Comparison of ENCODE assay signal across 8 cellular contexts in the genomic region with DNA sequence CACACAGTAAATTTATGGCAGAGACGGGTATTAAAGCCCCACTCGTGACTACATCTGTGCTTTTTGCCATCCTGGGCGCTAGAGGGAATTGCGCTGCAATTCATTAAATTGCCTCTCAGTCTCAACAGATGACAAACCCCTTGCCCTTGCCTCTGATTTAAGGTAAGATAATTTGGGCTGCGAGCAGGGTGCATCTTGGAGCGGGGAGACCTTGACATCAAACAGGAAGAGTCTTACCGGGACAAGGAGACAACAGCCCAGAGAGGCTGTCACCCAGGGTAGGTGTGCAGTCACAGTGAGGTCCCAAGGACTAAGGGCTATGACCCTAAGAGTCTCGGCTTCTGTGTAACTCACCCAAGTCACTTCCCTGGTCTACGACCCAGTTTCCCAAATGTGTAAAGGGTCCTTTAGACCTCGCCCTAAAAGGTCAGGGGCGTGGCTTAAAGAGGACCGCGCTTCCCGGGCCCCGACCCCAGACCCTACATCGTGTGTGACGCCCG. TPM values are rescaled to one million over a fixed set of nuclear protein-coding genes. Genes with fewer than 3 reads are reported as not detected.
DNase-seq lines count a peak whose midpoint lies in the region; ATAC-seq and TF ChIP-seq lines count a peak whose summit lies in the region.

No MANE protein-coding gene starts in this region.

- peak overlapping the region; percentile 73; the same call in 1 of the 2 replicates for H2AFZ ChIP-seq in KMS-11 (ENCODE audit: low read depth)

- H3K79me2 ChIP-seq in KMS-11 (ENCODE audit: insufficient read depth, low read depth): no peaks in the 10 kb centered on the region

- H3K27me3 ChIP-seq in KMS-11 (ENCODE audit: insufficient read depth, low read depth) (no peaks in the 10 kb centered on the region), iPS DF 6.9 (ENCODE audit: control insufficient read depth, insufficient read depth, low read length) (no peaks in the 10 kb centered on the region)

- WGBS in iPS DF 6.9 (ENCODE audit: insufficient coverage, insufficient read length): no CpG with 5 or more reads among the region's 18 CpGs

- H3K4me3 ChIP-seq in KMS-11 (IDR thresholded peaks at IDR 0.05; ENCODE audit: insufficient read depth, low read depth, low read length) (no peak overlapping the region), iPS DF 6.9 (ENCODE audit: low read length) (peak overlapping the region; percentile 16; the same call in 1 of the 2 replicates)

- peaks cover 23% of the 10 kb centered on the region for H3K4me1 ChIP-seq in KMS-11 (ENCODE audit: low read depth, poor library complexity, severe bottlenecking)
- no peaks in the 10 kb centered on the region for H3K4me1 ChIP-seq in iPS DF 6.9 (ENCODE audit: control insufficient read depth, insufficient read depth, low read length)

- POLR2A ChIA-PET in activated naive CD8-positive, alpha-beta T cell treated with anti-CD3 and anti-CD28 coated beads, Interleukin-2, amount 10 ng/mL, durations not matched to agents 7 days and 5 days (lab: Charles Lee): interaction anchor here (0.5 to 1.3 kb wide), 16 partner anchors 8 to 1157 kb away, joined by 3 to 15 read pairs (median 4); partner anchors contain the start of genes APOL3 and HMGXB4

- peak overlapping the region; percentile 56; the same call in 1 of the 2 replicates for H3K9ac ChIP-seq in KMS-11

- H4K20me1 ChIP-seq in KMS-11 (ENCODE audit: insufficient read depth): no peaks in the 10 kb centered on the region

- peak; percentile 59 for DNase-seq in Ammon's horn (ENCODE audit: low spot score)
- DNase-seq in activated naive CD8-positive, alpha-beta T cell treated with anti-CD3 and anti-CD28 coated beads, Interleukin-2, amount 10 ng/mL, durations not matched to agents 7 days and 5 days: no peak
- DNase-seq in iPS DF 6.9 (ENCODE audit: low read depth, low spot score): no peak
- no peak for DNase-seq in stimulated activated naive B cell treated with anti-CD40 and anti-IgM and Interleukin-4, amounts not matched to agents 10 μg/mL and 1 μg/mL and 100 μg/mL, for 72 hours
- DNase-seq in activated effector memory CD4-positive, alpha-beta T cell treated with Interleukin-2 at 50 U/mL for 16 hours: no peak
- no peak for DNase-seq in NCI-H526 treated with DMSO at 0.1 percent for 48 hours (lab: John Stamatoyannopoulos, UW)

- peak overlapping the region; percentile 93 for H3K27ac Mint-ChIP-seq in activated naive CD8-positive, alpha-beta T cell treated with anti-CD3 and anti-CD28 coated beads, Interleukin-2, amount 10 ng/mL, durations not matched to agents 7 days and 5 days
- H3K27ac Mint-ChIP-seq in stimulated activated naive B cell treated with anti-CD40 and anti-IgM and Interleukin-4, amounts not matched to agents 10 μg/mL and 1 μg/mL and 100 μg/mL, for 72 hours: peak overlapping the region; percentile 99

- no peaks in the 10 kb centered on the region for H3K9me3 ChIP-seq in iPS DF 6.9 (ENCODE audit: control insufficient read depth, insufficient read depth, low read length)

- ATAC-seq in GM18868 (IDR thresholded peaks at IDR 0.05; ENCODE audit: unreplicated experiment): peak; percentile 9
- peak; percentile 7 for ATAC-seq in activated naive CD8-positive, alpha-beta T cell treated with anti-CD3 and anti-CD28 coated beads, Interleukin-2, amount 10 ng/mL, durations not matched to agents 7 days and 5 days (ENCODE audit: low read depth)
- peak; percentile 26 to 28 for ATAC-seq in stimulated activated naive B cell treated with anti-CD40 and anti-IgM and Interleukin-4, amounts not matched to agents 10 μg/mL and 1 μg/mL and 100 μg/mL, for 72 hours (replicated peaks)

- no peaks in the 10 kb centered on the region for H3K27me3 Mint-ChIP-seq in activated naive CD8-positive, alpha-beta T cell treated with anti-CD3 and anti-CD28 coated beads, Interleukin-2, amount 10 ng/mL, durations not matched to agents 7 days and 5 days
- no peaks in the 10 kb centered on the region for H3K27me3 Mint-ChIP-seq in stimulated activated naive B cell treated with anti-CD40 and anti-IgM and Interleukin-4, amounts not matched to agents 10 μg/mL and 1 μg/mL and 100 μg/mL, for 72 hours

- no peak for TF ChIP-seq CTCF in KMS-11 (conservative IDR thresholded peaks at IDR 0.05; ENCODE audit: low read depth, low read length)

- H3K36me3 ChIP-seq in KMS-11 (ENCODE audit: insufficient read depth): no peaks in the 10 kb centered on the region
- peaks cover under 1% of the 10 kb centered on the region for H3K36me3 ChIP-seq in iPS DF 6.9 (ENCODE audit: control insufficient read depth, insufficient read depth, low read length)

- no peaks in the 10 kb centered on the region for H3K9me3 Mint-ChIP-seq in activated naive CD8-positive, alpha-beta T cell treated with anti-CD3 and anti-CD28 coated beads, Interleukin-2, amount 10 ng/mL, durations not matched to agents 7 days and 5 days
- no peaks in the 10 kb centered on the region for H3K9me3 Mint-ChIP-seq in stimulated activated naive B cell treated with anti-CD40 and anti-IgM and Interleukin-4, amounts not matched to agents 10 μg/mL and 1 μg/mL and 100 μg/mL, for 72 hours

- peak overlapping the region; percentile 95 for H3K4me3 Mint-ChIP-seq in activated naive CD8-positive, alpha-beta T cell treated with anti-CD3 and anti-CD28 coated beads, Interleukin-2, amount 10 ng/mL, durations not matched to agents 7 days and 5 days
- peak overlapping the region; percentile 97 to 99 for H3K4me3 Mint-ChIP-seq in stimulated activated naive B cell treated with anti-CD40 and anti-IgM and Interleukin-4, amounts not matched to agents 10 μg/mL and 1 μg/mL and 100 μg/mL, for 72 hours

- H3K27ac ChIP-seq in KMS-11 (peak overlapping the region; percentile 40), iPS DF 6.9 (ENCODE audit: low read length) (no peak overlapping the region)

- H3K36me3 Mint-ChIP-seq in activated naive CD8-positive, alpha-beta T cell treated with anti-CD3 and anti-CD28 coated beads, Interleukin-2, amount 10 ng/mL, durations not matched to agents 7 days and 5 days: peaks cover 6% of the 10 kb centered on the region
- peaks cover 23 to 26% of the 10 kb centered on the region in 2 donors for H3K36me3 Mint-ChIP-seq in stimulated activated naive B cell treated with anti-CD40 and anti-IgM and Interleukin-4, amounts not matched to agents 10 μg/mL and 1 μg/mL and 100 μg/mL, for 72 hours

- H3K4me2 ChIP-seq in KMS-11: peak overlapping the region; percentile 70

- H3K4me1 Mint-ChIP-seq in activated naive CD8-positive, alpha-beta T cell treated with anti-CD3 and anti-CD28 coated beads, Interleukin-2, amount 10 ng/mL, durations not matched to agents 7 days and 5 days: peaks cover 10% of the 10 kb centered on the region
- peaks cover 15 to 37% of the 10 kb centered on the region in 2 donors for H3K4me1 Mint-ChIP-seq in stimulated activated naive B cell treated with anti-CD40 and anti-IgM and Interleukin-4, amounts not matched to agents 10 μg/mL and 1 μg/mL and 100 μg/mL, for 72 hours

RNA-seq across cellular contexts. Expression of gene TOM1, which starts 0.4 kb away (rescaled TPM):
- 10 to 100 TPM; 36.7 to 39.5 TPM for total RNA-seq in activated naive CD8-positive, alpha-beta T cell treated with anti-CD3 and anti-CD28 coated beads, Interleukin-2, amount 10 ng/mL, durations not matched to agents 7 days and 5 days

RNA-seq across cellular contexts. Expression of gene HMGXB4, which starts 42.0 kb away (rescaled TPM):
- total RNA-seq in activated naive CD8-positive, alpha-beta T cell treated with anti-CD3 and anti-CD28 coated beads, Interleukin-2, amount 10 ng/mL, durations not matched to agents 7 days and 5 days: 10 to 100 TPM; 35.4 to 36.2 TPM
